In the genomic region with DNA sequence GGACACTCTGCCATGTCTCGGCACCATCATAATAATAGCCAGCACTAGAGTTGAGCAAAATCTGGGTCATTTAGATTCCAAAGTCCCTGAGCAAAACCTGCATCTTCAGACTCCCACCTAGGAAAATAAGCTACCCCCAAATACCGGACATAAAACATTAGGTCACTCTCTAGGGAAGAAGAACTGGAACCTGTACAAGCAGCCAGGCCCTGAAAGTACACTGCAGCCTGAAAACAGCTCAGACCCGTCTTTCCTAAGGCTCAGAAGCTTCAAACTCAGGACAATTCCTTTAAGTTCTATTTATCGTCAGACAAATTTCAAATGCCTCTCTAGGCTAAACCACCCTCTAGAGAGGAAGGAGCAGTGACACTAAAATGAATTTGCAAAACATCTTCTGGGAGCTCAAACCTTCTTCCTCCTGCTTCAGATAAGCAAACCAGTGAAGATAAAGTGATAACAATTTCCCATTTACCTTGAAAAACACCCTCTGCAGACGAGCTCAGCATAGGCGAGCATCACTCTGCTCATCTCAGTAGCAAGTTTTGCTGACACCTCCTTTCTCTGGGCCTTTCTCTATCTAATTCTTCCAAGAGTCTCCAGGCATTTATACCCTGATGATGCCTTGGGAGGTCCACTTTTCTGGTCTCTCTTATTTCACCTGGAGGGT, we compare ENCODE assay signal across 1 cellular context.
TF ChIP-seq lines count a peak whose summit lies in the region.

No MANE protein-coding gene starts in this region.

TF ChIP-seq in HepG2, 621 proteins besides CTCF, POLR2A, EP300 and RAD21 (continued from another document):
- peak in 1 of 2 experiments; percentile 44; a peak in 2 of 4 replicates for TF ChIP-seq MAFK (conservative IDR thresholded peaks at IDR 0.05 in 1 of 2, IDR thresholded peaks at IDR 0.05 in 1 of 2; ENCODE audit: low read length in 2 of 2)
- no peak for TF ChIP-seq ZKSCAN5 (CRISPR knock-in tag; IDR thresholded peaks at IDR 0.05)
